Comparison of ENCODE assay signal across 22 cellular contexts in genomic region chr9:131942076-131942720, GRCh38.
DNase-seq lines count a peak whose midpoint lies in the region; ATAC-seq and TF ChIP-seq lines count a peak whose summit lies in the region.
"Had no signal": no experiment of that assay in that cellular context is flagged by ENCODE, and none has a peak within 500 bp of the region (broad histone marks: within the 10 kb centered on the region; RNA-seq: fewer than 3 reads in every experiment).

No MANE protein-coding gene starts in this region.

- H4K20me1 ChIP-seq in GM23338 (replicated peaks; ENCODE audit: insufficient read depth), result no peaks in the 10 kb centered on the region; the same call in 1 of the 2 replicates

- H3K27ac ChIP-seq in GM23338 (ENCODE audit: low read depth), result peak overlapping the region; percentile 27; the same call in 1 of the 2 replicates
- H3K27ac ChIP-seq: ascending aorta, upper lobe of right lung had no signal

- H3F3A ChIP-seq in GM23338 (replicated peaks; ENCODE audit: low read depth), result no peaks in the 10 kb centered on the region

- CTCF ChIA-PET in activated CD4-positive, alpha-beta T cell treated with anti-CD3 and anti-CD28 coated beads, Interleukin-2, amount 10 ng/mL, durations not matched to agents 7 days and 5 days (lab: Charles Lee), result interaction anchor here (1.3 kb wide), 1 partner anchor 120 kb away, joined by 3 read pairs; no protein-coding TSS in a partner anchor

- no peaks in the 10 kb centered on the region; the same call in 1 of the 2 replicates for H3K9me2 ChIP-seq in GM23338 (ENCODE audit: insufficient read depth)

- H3K4me1 ChIP-seq in GM23338 (ENCODE audit: insufficient read depth), result peaks cover 27% of the 10 kb centered on the region
- H3K4me1 ChIP-seq: ascending aorta, upper lobe of right lung had no signal

- ATAC-seq in GM23338, result peak; percentile 57
- ATAC-seq in GM21528 (IDR thresholded peaks at IDR 0.05; ENCODE audit: low FRiP score, unreplicated experiment), result no peak
- ATAC-seq: activated CD4-positive, alpha-beta T cell treated with anti-CD3 and anti-CD28 coated beads for 36 hours; stimulated activated memory B cell treated with anti-CD40 and anti-IgM and Interleukin-4, amounts not matched to agents 10 μg/mL and 1 μg/mL and 100 μg/mL, for 72 hours; upper lobe of right lung had no signal

- DNase-seq in GM23338 (ENCODE audit: low spot score) (no peak), M059J (ENCODE audit: low read depth) (peak; percentile 42), fibroblast of mammary gland (ENCODE audit: low read depth) (peak; percentile 40), stromal cell of bone marrow (ENCODE audit: low read depth) (peak; percentile 13), activated gamma-delta T cell treated with Interleukin-2 at 50 U/mL for 16 hours (no peak)
- no peak for DNase-seq in activated CD4-positive, alpha-beta T cell treated with anti-CD3 and anti-CD28 coated beads, Interleukin-2, amount 10 ng/mL, durations not matched to agents 7 days and 5 days
- DNase-seq: activated CD4-positive, alpha-beta T cell treated with anti-CD3 and anti-CD28 coated beads for 36 hours; activated effector memory CD4-positive, alpha-beta T cell treated with Interleukin-2 at 50 U/mL for 16 hours; activated naive CD8-positive, alpha-beta T cell treated with anti-CD3 and anti-CD28 coated beads for 36 hours; cortex of kidney; erythroblast; GF-D8; Kasumi-1; mammary epithelial cell; NCI-H1694; NCI-H446 treated with DMSO at 0.1 percent for 48 hours; T-helper 9 cell; upper lobe of right lung had no signal

- H3K4me3 ChIP-seq in GM23338 (no peak overlapping the region), fibroblast of mammary gland (ENCODE audit: control insufficient read depth, low read depth, low read length) (no peak overlapping the region)
- H3K4me3 ChIP-seq: ascending aorta, upper lobe of right lung had no signal

- no peaks in the 10 kb centered on the region for H3K36me3 ChIP-seq in GM23338 (ENCODE audit: insufficient read depth)

- H3K36me3 Mint-ChIP-seq in GM23338 (ENCODE audit: low read depth), result peaks cover 2% of the 10 kb centered on the region; the same call in 1 of the 3 replicates
- H3K36me3 Mint-ChIP-seq in activated CD4-positive, alpha-beta T cell treated with anti-CD3 and anti-CD28 coated beads, Interleukin-2, amount 10 ng/mL, durations not matched to agents 7 days and 5 days (ENCODE audit: low read depth), result peaks cover 3% of the 10 kb centered on the region

- POLR2A ChIA-PET in activated CD4-positive, alpha-beta T cell treated with anti-CD3 and anti-CD28 coated beads, Interleukin-2, amount 10 ng/mL, durations not matched to agents 7 days and 5 days (lab: Charles Lee), result no interaction called here

- H3K27me3 ChIP-seq in GM23338 (ENCODE audit: insufficient read depth), result no peaks in the 10 kb centered on the region
- H3K27me3 ChIP-seq: ascending aorta, upper lobe of right lung had no signal

- no peak for TF ChIP-seq CTCF in GM23338 (conservative IDR thresholded peaks at IDR 0.05; ENCODE audit: low read depth in 2 of 2)
- no peak for TF ChIP-seq CTCF in fibroblast of mammary gland (conservative IDR thresholded peaks at IDR 0.05; ENCODE audit: control insufficient read depth, insufficient read depth, low read depth, low read length)

- H3K4me2 ChIP-seq in GM23338, result peak overlapping the region; percentile 18; the same call in 1 of the 2 replicates

- H3K4me1 Mint-ChIP-seq in GM23338, result peaks cover 29% of the 10 kb centered on the region
- H3K4me1 Mint-ChIP-seq in activated CD4-positive, alpha-beta T cell treated with anti-CD3 and anti-CD28 coated beads, Interleukin-2, amount 10 ng/mL, durations not matched to agents 7 days and 5 days, result no peaks in the 10 kb centered on the region
- H3K4me1 Mint-ChIP-seq: activated CD4-positive, alpha-beta T cell treated with anti-CD3 and anti-CD28 coated beads for 36 hours; activated naive CD8-positive, alpha-beta T cell treated with anti-CD3 and anti-CD28 coated beads for 36 hours; nephron; stimulated activated memory B cell treated with anti-CD40 and anti-IgM and Interleukin-4, amounts not matched to agents 10 μg/mL and 1 μg/mL and 100 μg/mL, for 72 hours had no signal

- no peak overlapping the region for H2AFZ ChIP-seq in GM23338

- H3K9me3 Mint-ChIP-seq in GM23338, result no peaks in the 10 kb centered on the region
- H3K9me3 Mint-ChIP-seq in activated CD4-positive, alpha-beta T cell treated with anti-CD3 and anti-CD28 coated beads, Interleukin-2, amount 10 ng/mL, durations not matched to agents 7 days and 5 days, result no peaks in the 10 kb centered on the region
- H3K9me3 Mint-ChIP-seq: activated naive CD8-positive, alpha-beta T cell treated with anti-CD3 and anti-CD28 coated beads for 36 hours; nephron; stimulated activated memory B cell treated with anti-CD40 and anti-IgM and Interleukin-4, amounts not matched to agents 10 μg/mL and 1 μg/mL and 100 μg/mL, for 72 hours had no signal

- no peaks in the 10 kb centered on the region for H3K79me2 ChIP-seq in GM23338 (replicated peaks; ENCODE audit: insufficient read depth)

- no peaks in the 10 kb centered on the region for H3K27me3 Mint-ChIP-seq in GM23338 (ENCODE audit: insufficient read depth, low read depth, poor library complexity)
- no peaks in the 10 kb centered on the region for H3K27me3 Mint-ChIP-seq in activated CD4-positive, alpha-beta T cell treated with anti-CD3 and anti-CD28 coated beads, Interleukin-2, amount 10 ng/mL, durations not matched to agents 7 days and 5 days
- H3K27me3 Mint-ChIP-seq: activated CD4-positive, alpha-beta T cell treated with anti-CD3 and anti-CD28 coated beads for 36 hours; activated naive CD8-positive, alpha-beta T cell treated with anti-CD3 and anti-CD28 coated beads for 36 hours; stimulated activated memory B cell treated with anti-CD40 and anti-IgM and Interleukin-4, amounts not matched to agents 10 μg/mL and 1 μg/mL and 100 μg/mL, for 72 hours had no signal

- H3K27ac Mint-ChIP-seq in GM23338, result peak overlapping the region; percentile 91; the same call in 1 of the 2 replicates
- no peak overlapping the region for H3K27ac Mint-ChIP-seq in activated CD4-positive, alpha-beta T cell treated with anti-CD3 and anti-CD28 coated beads, Interleukin-2, amount 10 ng/mL, durations not matched to agents 7 days and 5 days
- H3K27ac Mint-ChIP-seq: activated CD4-positive, alpha-beta T cell treated with anti-CD3 and anti-CD28 coated beads for 36 hours; activated naive CD8-positive, alpha-beta T cell treated with anti-CD3 and anti-CD28 coated beads for 36 hours; nephron; stimulated activated memory B cell treated with anti-CD40 and anti-IgM and Interleukin-4, amounts not matched to agents 10 μg/mL and 1 μg/mL and 100 μg/mL, for 72 hours had no signal

- peak overlapping the region; percentile 3; the same call in 1 of the 3 replicates for H3K4me3 Mint-ChIP-seq in GM23338
- no peak overlapping the region for H3K4me3 Mint-ChIP-seq in activated CD4-positive, alpha-beta T cell treated with anti-CD3 and anti-CD28 coated beads, Interleukin-2, amount 10 ng/mL, durations not matched to agents 7 days and 5 days
- H3K4me3 Mint-ChIP-seq: activated CD4-positive, alpha-beta T cell treated with anti-CD3 and anti-CD28 coated beads for 36 hours; activated naive CD8-positive, alpha-beta T cell treated with anti-CD3 and anti-CD28 coated beads for 36 hours; nephron; stimulated activated memory B cell treated with anti-CD40 and anti-IgM and Interleukin-4, amounts not matched to agents 10 μg/mL and 1 μg/mL and 100 μg/mL, for 72 hours had no signal

TF ChIP-seq in GM23338, 12 proteins besides CTCF, POLR2A, EP300 and RAD21 (continues in another document):
- TF ChIP-seq ZNF114 (CRISPR knock-in tag; IDR thresholded peaks at IDR 0.05) (no peak), NANOG (IDR thresholded peaks at IDR 0.05; ENCODE audit: borderline replicate concordance) (no peak), STAT1 (IDR thresholded peaks at IDR 0.05; ENCODE audit: unreplicated experiment) (no peak), REST (IDR thresholded peaks at IDR 0.05; ENCODE audit: unreplicated experiment) (no peak), EZH2phosphoT487 (IDR thresholded peaks at IDR 0.05; ENCODE audit: unreplicated experiment) (no peak), EZH2 (IDR thresholded peaks at IDR 0.05; ENCODE audit: low read depth, unreplicated experiment) (no peak), ETS1 (IDR thresholded peaks at IDR 0.05) (no peak), POLR2AphosphoS5 (IDR thresholded peaks at IDR 0.05; ENCODE audit: low read depth) (no peak), JUNB (IDR thresholded peaks at IDR 0.05; ENCODE audit: unreplicated experiment) (no peak)

Comparison
In these comparisons a context has a peak if more than half of its experiments do, and no peak if none do; other contexts are left out.
1. DNase-seq: peak in M059J (single experiment), fibroblast of mammary gland (single experiment) and stromal cell of bone marrow (single experiment); none in GM23338 (single experiment), activated gamma-delta T cell treated with Interleukin-2 at 50 U/mL for 16 hours (single experiment) and activated CD4-positive, alpha-beta T cell treated with anti-CD3 and anti-CD28 coated beads, Interleukin-2, amount 10 ng/mL, durations not matched to agents 7 days and 5 days (single experiment).